8 cellular contexts compared by ENCODE assay signal in genomic region chr22:50621491-50621880, GRCh38. TPM values are rescaled to one million over a fixed set of nuclear protein-coding genes. Genes with fewer than 3 reads are reported as not detected.
DNase-seq lines count a peak whose midpoint lies in the region; ATAC-seq and TF ChIP-seq lines count a peak whose summit lies in the region.

No MANE protein-coding gene starts in this region.

- no peaks in the 10 kb centered on the region for H3K36me3 ChIP-seq in KOPT-K1 (ENCODE audit: insufficient read depth, low read length)
- no peaks in the 10 kb centered on the region for H3K36me3 ChIP-seq in cardiac muscle cell

- TF ChIP-seq CTCF in 22Rv1 (IDR thresholded peaks at IDR 0.05) = no peak
- no peak for TF ChIP-seq CTCF in cardiac muscle cell (IDR thresholded peaks at IDR 0.05; ENCODE audit: low read depth, low read length)

- no peaks in the 10 kb centered on the region for H3K9me3 ChIP-seq in KOPT-K1 (ENCODE audit: insufficient read depth, low read length, poor library complexity, severe bottlenecking)
- no peaks in the 10 kb centered on the region for H3K9me3 ChIP-seq in cardiac muscle cell (ENCODE audit: low read depth)

- H3K27ac ChIP-seq in 22Rv1 = peak overlapping the region; percentile 98
- peak overlapping the region; percentile 44 for H3K27ac ChIP-seq in KOPT-K1 (ENCODE audit: low read depth, low read length, poor library complexity, severe bottlenecking)
- no peak overlapping the region for H3K27ac ChIP-seq in cardiac muscle cell

- peak; percentile 29 for DNase-seq in activated CD4-positive, alpha-beta T cell treated with anti-CD3 and anti-CD28 coated beads, Interleukin-2, amount 50 U/mL, for 1 hour
- DNase-seq in cardiac muscle cell (ENCODE audit: low read depth in 1 of 2, low spot score in 1 of 2) = no peak
- peak in 2 of 3 experiments; percentile 24 to 43 for DNase-seq in stimulated activated CD4-positive, alpha-beta T cell treated with anti-CD3 and anti-CD28 coated beads, TNF-alpha, amount 100 ng/mL, for 24 hours (ENCODE audit: low read depth in 3 of 3)
- no peak for DNase-seq in epidermal melanocyte (ENCODE audit: insufficient read length, low spot score)
- no peak for DNase-seq in retina

- H3K4me3 ChIP-seq in cardiac muscle cell = peak overlapping the region; percentile 8

- peaks cover 3% of the 10 kb centered on the region for H3K27me3 ChIP-seq in cardiac muscle cell

- ATAC-seq in GM18907 (IDR thresholded peaks at IDR 0.05; ENCODE audit: unreplicated experiment) = peak; percentile 38

- peaks cover 10% of the 10 kb centered on the region for H3K4me1 ChIP-seq in cardiac muscle cell (ENCODE audit: low read depth)

RNA-seq across cellular contexts. Expression of gene ARSA, which starts 6.5 kb away (rescaled TPM):
- 53.1 and 58.1 TPM in 2 replicates for total RNA-seq in cardiac muscle cell
- 16.4 and 16.8 TPM in 2 replicates for polyA plus RNA-seq in cardiac muscle cell

RNA-seq across cellular contexts. Expression of gene MAPK8IP2, which starts 20.9 kb away (rescaled TPM):
- total RNA-seq in cardiac muscle cell = 1.7 and 2.4 TPM in 2 replicates
- polyA plus RNA-seq in cardiac muscle cell = 0.35 and 0.42 TPM in 2 replicates

RNA-seq across cellular contexts. Expression of gene CHKB, which starts 38.8 kb away (rescaled TPM):
- total RNA-seq in cardiac muscle cell = 54.6 and 73.4 TPM in 2 replicates
- 100 and 134 TPM in 2 replicates for polyA plus RNA-seq in cardiac muscle cell

RNA-seq across cellular contexts. Expression of gene CPT1B, which starts 43.3 kb away (rescaled TPM):
- 25.7 and 39.1 TPM in 2 replicates for total RNA-seq in cardiac muscle cell
- 53.1 and 58.7 TPM in 2 replicates for polyA plus RNA-seq in cardiac muscle cell

RNA-seq across cellular contexts. Expression of gene SHANK3, which starts 51.1 kb away (rescaled TPM):
- total RNA-seq in cardiac muscle cell = 10.9 and 14.4 TPM in 2 replicates
- polyA plus RNA-seq in cardiac muscle cell = 3.3 and 4.1 TPM in 2 replicates

Comparison
In these comparisons a context has a peak if more than half of its experiments do, and no peak if none do; other contexts are left out.
1. DNase-seq: peak in activated CD4-positive, alpha-beta T cell treated with anti-CD3 and anti-CD28 coated beads, Interleukin-2, amount 50 U/mL, for 1 hour (single experiment) and stimulated activated CD4-positive, alpha-beta T cell treated with anti-CD3 and anti-CD28 coated beads, TNF-alpha, amount 100 ng/mL, for 24 hours (2 of 3); none in cardiac muscle cell (0 of 2), epidermal melanocyte (single experiment) and retina (single experiment).